Comparison of ENCODE assay signal across 8 cellular contexts in genomic region chrX:23907496-23908218, GRCh38. TPM values are rescaled to one million over a fixed set of nuclear protein-coding genes. Genes with fewer than 3 reads are reported as not detected.
DNase-seq lines count a peak whose midpoint lies in the region; ATAC-seq and TF ChIP-seq lines count a peak whose summit lies in the region.

APOO (minus strand) TSS chrX:23907938; CDS start chrX:23907702, 236 bp downstream.
A gene with protein sequence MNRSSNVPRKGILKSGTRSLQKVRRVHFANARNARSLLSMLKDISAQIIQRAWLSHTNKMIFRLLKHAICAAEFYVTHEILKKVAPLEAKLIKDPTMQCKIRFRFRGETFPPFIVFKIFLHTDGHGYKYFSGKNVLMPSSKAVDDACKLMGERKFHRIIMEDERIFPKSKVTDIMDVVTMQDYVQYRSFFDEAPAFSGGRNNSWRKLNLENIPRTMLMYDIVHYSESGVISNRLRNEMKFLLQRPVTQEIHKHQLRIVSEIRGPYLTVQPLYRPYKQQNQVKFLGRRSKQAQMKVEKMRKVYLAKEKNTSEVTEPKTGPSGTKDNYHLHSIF (plus strand): TSS chrX:23908006. CDS start chrX:23910303, 2,297 bp downstream.

- H3K36me3 ChIP-seq in PC-9 (ENCODE audit: low read depth) (no peaks in the 10 kb centered on the region), esophagus muscularis mucosa (no peaks in the 10 kb centered on the region)

- intact Hi-C loops in PC-9 (cut with micrococcal nuclease; ENCODE audit: unreplicated experiment) (loop anchor here (1.0 kb wide), 2 partner anchors 118 to 147 kb away; partner anchors contain the start of gene EIF2S3), esophagus muscularis mucosa (cut with DNase I) (loop anchor here (2.0 to 5.0 kb wide), 2 partner anchors 120 to 147 kb away; partner anchors contain the start of genes EIF2S3 and KLHL15)

- H3K4me1 Mint-ChIP-seq in naive B cell = peaks cover 5 to 6% (median 6%) of the 10 kb centered on the region in 3 donors
- peaks cover 0 to 6% of the 10 kb centered on the region in 2 donors for H3K4me1 Mint-ChIP-seq in stimulated activated naive B cell treated with anti-CD40 and anti-IgM and Interleukin-4, amounts not matched to agents 10 μg/mL and 1 μg/mL and 100 μg/mL, for 72 hours

- no peaks in the 10 kb centered on the region for H3K9me2 ChIP-seq in PC-9 (ENCODE audit: insufficient read depth)

- no peak for TF ChIP-seq EP300 in esophagus muscularis mucosa (IDR thresholded peaks at IDR 0.05)

- no TSS peak for BruUV-seq in PC-9 (replicated peaks; lab: Mats Ljungman, UMichigan)

- H3K4me2 ChIP-seq in PC-9 = peak within 1 kb of the TSS; percentile 68

- CTCF ChIA-PET in PC-9 (lab: Charles Lee) = interaction anchor here (0.6 kb wide), 1 partner anchor 177 kb away, joined by 4 read pairs; no protein-coding TSS in a partner anchor

- H3K27ac ChIP-seq in PC-9 (peak within 1 kb of the TSS; percentile 69), esophagus muscularis mucosa (replicated peaks in 1 of 4) (peak within 1 kb of the TSS; percentile 88 to 90 (median 90))

- H3K9me3 Mint-ChIP-seq in naive B cell = no peaks in the 10 kb centered on the region
- H3K9me3 Mint-ChIP-seq in stimulated activated naive B cell treated with anti-CD40 and anti-IgM and Interleukin-4, amounts not matched to agents 10 μg/mL and 1 μg/mL and 100 μg/mL, for 72 hours = no peaks in the 10 kb centered on the region

- 37% methylated on average over 39 of the region's 81 CpGs for WGBS in esophagus muscularis mucosa

- POLR2A ChIA-PET in PC-9 (lab: Charles Lee; ENCODE audit: unreplicated experiment) = no interaction called here

- no peaks in the 10 kb centered on the region for H4K20me1 ChIP-seq in PC-9 (ENCODE audit: insufficient read depth)

- no peaks in the 10 kb centered on the region for H3K36me3 Mint-ChIP-seq in naive B cell
- peaks cover 0 to 4% of the 10 kb centered on the region in 2 donors for H3K36me3 Mint-ChIP-seq in stimulated activated naive B cell treated with anti-CD40 and anti-IgM and Interleukin-4, amounts not matched to agents 10 μg/mL and 1 μg/mL and 100 μg/mL, for 72 hours

- peak within 1 kb of the TSS; percentile 89 for H2AFZ ChIP-seq in PC-9

- peaks cover 25% of the 10 kb centered on the region; the same call in 1 of the 2 replicates for H3F3A ChIP-seq in PC-9 (ENCODE audit: insufficient read depth, low read depth)

- H3K9me3 ChIP-seq in PC-9 (ENCODE audit: insufficient read depth, low read depth) = no peaks in the 10 kb centered on the region
- H3K9me3 ChIP-seq in esophagus muscularis mucosa = no peaks in the 10 kb centered on the region

- peaks cover 19% of the 10 kb centered on the region for H3K79me2 ChIP-seq in PC-9 (ENCODE audit: low read depth)

- no peaks in the 10 kb centered on the region for H3K27me3 Mint-ChIP-seq in naive B cell
- H3K27me3 Mint-ChIP-seq in stimulated activated naive B cell treated with anti-CD40 and anti-IgM and Interleukin-4, amounts not matched to agents 10 μg/mL and 1 μg/mL and 100 μg/mL, for 72 hours = no peaks in the 10 kb centered on the region

- peak within 1 kb of the TSS; percentile 73 to 93 (median 88) for H3K4me3 Mint-ChIP-seq in naive B cell
- H3K4me3 Mint-ChIP-seq in stimulated activated naive B cell treated with anti-CD40 and anti-IgM and Interleukin-4, amounts not matched to agents 10 μg/mL and 1 μg/mL and 100 μg/mL, for 72 hours = peak within 1 kb of the TSS; percentile 78 to 82

- DNase-seq in DMS79 treated with DMSO at 0.1 percent for 48 hours (lab: John Stamatoyannopoulos, UW) (peak; percentile 61), KG1 (lab: John Stamatoyannopoulos, UW) (peak; percentile 84), PC-9 (peak; percentile 82 to 93), esophagus muscularis mucosa (ENCODE audit: extremely low spot score) (peak; percentile 95), naive B cell (peak; percentile 91)
- peak; percentile 90 to 93 for DNase-seq in activated T-cell treated with anti-CD3 and anti-CD28 coated beads, Interleukin-2, amount 50 U/mL, for 48 hours
- peak; percentile 89 for DNase-seq in stimulated activated naive B cell treated with anti-CD40 and anti-IgM and Interleukin-4, amounts not matched to agents 10 μg/mL and 1 μg/mL and 100 μg/mL, for 72 hours

- peak within 1 kb of the TSS; percentile 78 to 96 (median 95) for H3K27ac Mint-ChIP-seq in naive B cell
- H3K27ac Mint-ChIP-seq in stimulated activated naive B cell treated with anti-CD40 and anti-IgM and Interleukin-4, amounts not matched to agents 10 μg/mL and 1 μg/mL and 100 μg/mL, for 72 hours = peak within 1 kb of the TSS; percentile 90

- H3K4me3 ChIP-seq in PC-9 (peak within 1 kb of the TSS; percentile 79), esophagus muscularis mucosa (peak within 1 kb of the TSS; percentile 59 to 67 (median 66))

- peak; percentile 93 for ATAC-seq in GM21723 (IDR thresholded peaks at IDR 0.05; ENCODE audit: unreplicated experiment)
- peak; percentile 87 to 88 for ATAC-seq in naive B cell (ENCODE audit: low read depth in 2 of 2)
- ATAC-seq in stimulated activated naive B cell treated with anti-CD40 and anti-IgM and Interleukin-4, amounts not matched to agents 10 μg/mL and 1 μg/mL and 100 μg/mL, for 72 hours (replicated peaks) = peak; percentile 93 to 96

- peak; percentile 61 for TF ChIP-seq CTCF in PC-9 (conservative IDR thresholded peaks at IDR 0.05)
- TF ChIP-seq CTCF in esophagus muscularis mucosa (IDR thresholded peaks at IDR 0.05) = peak; percentile 66 to 80 (median 74)

- no peaks in the 10 kb centered on the region for H3K27me3 ChIP-seq in PC-9 (ENCODE audit: insufficient read depth, low read depth)
- no peaks in the 10 kb centered on the region for H3K27me3 ChIP-seq in esophagus muscularis mucosa

- peaks cover 12% of the 10 kb centered on the region for H3K4me1 ChIP-seq in PC-9 (replicated peaks; ENCODE audit: insufficient read depth)
- peaks cover 6 to 19% (median 14%) of the 10 kb centered on the region in 4 donors for H3K4me1 ChIP-seq in esophagus muscularis mucosa

- no peak for TF ChIP-seq POLR2A in esophagus muscularis mucosa (IDR thresholded peaks at IDR 0.05; ENCODE audit: low read depth)

RNA-seq across cellular contexts. Expression of gene APOO, which starts in this region (rescaled TPM):
- total RNA-seq in PC-9 (2021) (25.5 and 42.3 TPM in 2 replicates), esophagus muscularis mucosa (10 to 100 TPM in 1 of 4 donors, 1 to 10 TPM in 3; 7.5 to 10.2 (median 9.5) TPM)
- polyA plus RNA-seq in naive B cell (ENCODE audit: low read depth in 6 of 6) = 10 to 100 TPM; 12.8 to 23.7 (median 17.8) TPM

RNA-seq across cellular contexts. Expression of the second gene that starts in this region (rescaled TPM):
- total RNA-seq in PC-9 (2021) = 0.20 TPM in 1 of 2 replicates, not detected in the other
- under 1 TPM in 1 of 4 donors, not detected in 3; 0.29 TPM for total RNA-seq in esophagus muscularis mucosa
- polyA plus RNA-seq in naive B cell (ENCODE audit: low read depth in 6 of 6) = under 1 TPM in 3 of 6 donors, not detected in 3; 0.17 to 0.37 (median 0.34) TPM

Comparison
In these comparisons a context has a peak if more than half of its experiments do, and no peak if none do; other contexts are left out.
1. Peak in every context shown above with its lines: DNase-seq, ATAC-seq, H3K4me3 ChIP-seq and H3K27ac ChIP-seq.